In the genomic region with DNA sequence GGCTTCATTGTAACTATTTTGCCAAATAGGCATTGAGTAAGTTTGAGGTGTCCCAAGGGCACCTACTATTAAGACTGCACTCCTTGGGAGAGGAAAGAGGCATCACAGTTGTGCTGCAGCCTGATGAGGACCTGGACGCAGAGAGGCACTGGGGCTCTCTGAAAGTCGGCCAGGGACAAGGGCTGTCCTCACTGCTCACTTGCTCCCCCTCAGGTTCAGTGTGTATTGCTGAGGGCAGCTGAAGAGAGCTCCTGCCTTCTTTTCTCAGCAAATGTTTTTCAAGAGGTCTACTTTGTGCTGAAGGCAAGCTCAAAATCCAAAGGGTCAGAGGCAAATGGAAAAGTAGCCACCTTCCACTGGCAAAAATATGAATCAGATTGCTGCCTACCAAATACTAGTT, we compare ENCODE assay signal across 8 cellular contexts.
DNase-seq lines count a peak whose midpoint lies in the region; ATAC-seq and TF ChIP-seq lines count a peak whose summit lies in the region.

No MANE protein-coding gene starts in this region.

- H3K4me3 ChIP-seq in choroid plexus epithelial cell (ENCODE audit: low read depth, low read length) = no peak overlapping the region
- H3K4me3 ChIP-seq in ascending aorta = no peak overlapping the region

- no peak overlapping the region for H3K4me3 Mint-ChIP-seq in osteocyte (ENCODE audit: unreplicated experiment)

- H3K27me3 Mint-ChIP-seq in osteocyte (ENCODE audit: unreplicated experiment) = no peaks in the 10 kb centered on the region

- H3K9me3 Mint-ChIP-seq in osteocyte (ENCODE audit: unreplicated experiment) = no peaks in the 10 kb centered on the region

- peak; percentile 80 for ATAC-seq in GM21825 (IDR thresholded peaks at IDR 0.05; ENCODE audit: unreplicated experiment)

- H3K4me1 ChIP-seq in ascending aorta = no peaks in the 10 kb centered on the region

- no peak overlapping the region for H3K27ac Mint-ChIP-seq in osteocyte (ENCODE audit: unreplicated experiment)

- H3K27me3 ChIP-seq in ascending aorta = no peaks in the 10 kb centered on the region

- no peak overlapping the region for H3K27ac ChIP-seq in ascending aorta

- H3K36me3 ChIP-seq in ascending aorta = no peaks in the 10 kb centered on the region

- H3K36me3 Mint-ChIP-seq in osteocyte (ENCODE audit: unreplicated experiment) = no peaks in the 10 kb centered on the region

- DNase-seq in DMS 273 (lab: John Stamatoyannopoulos, UW; ENCODE audit: unreplicated experiment) = peak; percentile 66
- no peak for DNase-seq in DMS 273 treated with DMSO at 0.1 percent for 48 hours (lab: John Stamatoyannopoulos, UW)
- peak; percentile 76 for DNase-seq in NAMALWA (ENCODE audit: low spot score)
- peak; percentile 66 for DNase-seq in choroid plexus epithelial cell (ENCODE audit: low read depth)
- no peak for DNase-seq in osteocyte (ENCODE audit: extremely low spot score, unreplicated experiment)
- DNase-seq in ascending aorta (ENCODE audit: low spot score in 2 of 2) = no peak
- DNase-seq in activated CD4-positive, alpha-beta T cell treated with anti-CD3 and anti-CD28 coated beads, Interleukin-2, amount 50 U/mL, for 1 hour = no peak

- intact Hi-C loops in ascending aorta (cut with DNase I) = no loop called here

- TF ChIP-seq CTCF in choroid plexus epithelial cell (conservative IDR thresholded peaks at IDR 0.05; ENCODE audit: low read depth, low read length) (peak; percentile 82), osteocyte (IDR thresholded peaks at IDR 0.05) (peak; percentile 55), ascending aorta (IDR thresholded peaks at IDR 0.05) (no peak)

- H3K9me3 ChIP-seq in ascending aorta = no peaks in the 10 kb centered on the region

- peaks cover 8% of the 10 kb centered on the region for H3K4me1 Mint-ChIP-seq in osteocyte (ENCODE audit: unreplicated experiment)

Comparison
In these comparisons a context has a peak if more than half of its experiments do, and no peak if none do; other contexts are left out.
1. DNase-seq: peak in DMS 273 (single experiment), NAMALWA (single experiment) and choroid plexus epithelial cell (single experiment); none in DMS 273 treated with DMSO at 0.1 percent for 48 hours (single experiment), osteocyte (single experiment), ascending aorta (0 of 2) and activated CD4-positive, alpha-beta T cell treated with anti-CD3 and anti-CD28 coated beads, Interleukin-2, amount 50 U/mL, for 1 hour (single experiment).
2. CTCF ChIP-seq: peak in choroid plexus epithelial cell (single experiment) and osteocyte (single experiment); none in ascending aorta (0 of 3).